Comparison of ENCODE assay signal across 9 cellular contexts in genomic region chr3:9028134-9028533, GRCh38.
A peak's percentile ranks its signal among the peaks of the same experiment; 100 is the strongest.
DNase-seq lines count a peak whose midpoint lies in the region; ATAC-seq and TF ChIP-seq lines count a peak whose summit lies in the region.
"Had no signal": no experiment of that assay in that cellular context is flagged by ENCODE, and none has a peak within 500 bp of the region (broad histone marks: within the 10 kb centered on the region; RNA-seq: fewer than 3 reads in every experiment).

No MANE protein-coding gene starts in this region.

- H3K27ac ChIP-seq in colonic mucosa: no peak overlapping the region
- H3K27ac ChIP-seq in transverse colon: peak overlapping the region in 1 of 4 donors; percentile 14
- H3K27ac ChIP-seq in neuronal stem cell (replicated peaks; ENCODE audit: low read length): no peak overlapping the region

- no peak overlapping the region for H2AK5ac ChIP-seq in neuronal stem cell (ENCODE audit: low read depth, low read length)

- H4K8ac ChIP-seq in neuronal stem cell (ENCODE audit: low read depth, low read length): no peak overlapping the region

- H3K27me3 ChIP-seq in colonic mucosa (no peaks in the 10 kb centered on the region), transverse colon (no peaks in the 10 kb centered on the region), neuronal stem cell (ENCODE audit: control insufficient read depth in 3 of 3, insufficient read depth in 3 of 3, low read depth in 1 of 3, low read length in 3 of 3) (no peaks in the 10 kb centered on the region)

- H2BK15ac ChIP-seq in neuronal stem cell (ENCODE audit: low read length): no peak overlapping the region

- no peak overlapping the region for H3K18ac ChIP-seq in neuronal stem cell (ENCODE audit: low read length)

- no peak overlapping the region for H2BK120ac ChIP-seq in neuronal stem cell (ENCODE audit: low read depth, low read length)

- no peak overlapping the region for H3K14ac ChIP-seq in neuronal stem cell (ENCODE audit: low read length)

- in situ Hi-C loops in transverse colon (cut with MboI; ENCODE audit: low pct_ligation_motif_present in 1 of 4, low pct_unique_long_range_greater_than_20kb in 1 of 4, low sequenced_read_pairs in 3 of 4): no loop called here
- in situ Hi-C loops in KBM-7 (cut with MboI; ENCODE audit: low pct_unique_long_range_greater_than_20kb, low sequenced_read_pairs): no loop called here

- DNase-seq in NCI-H1694 (lab: John Stamatoyannopoulos, UW): peak; percentile 11
- peak; percentile 83 for DNase-seq in colonic mucosa
- peak; percentile 95 for DNase-seq in medulla oblongata (ENCODE audit: extremely low spot score)
- DNase-seq in transverse colon: peak; percentile 76
- DNase-seq in KBM-7: no peak
- DNase-seq in T-helper 1 cell: no peak
- DNase-seq in neuronal stem cell (ENCODE audit: low spot score): no peak
- DNase-seq: activated CD4-positive, alpha-beta memory T cell treated with anti-CD3 and anti-CD28 coated beads, Interleukin-2, amount 10 ng/mL, durations not matched to agents 7 days and 5 days had no signal

- TF ChIP-seq CTCF in colonic mucosa (IDR thresholded peaks at IDR 0.05) (no peak), transverse colon (IDR thresholded peaks at IDR 0.05) (no peak)

- no peak overlapping the region for H3K4me2 ChIP-seq in neuronal stem cell (ENCODE audit: insufficient read depth, low read length, poor library complexity, severe bottlenecking)

- no peak overlapping the region for H3K4ac ChIP-seq in neuronal stem cell (ENCODE audit: low read length)

- H3K4me3 ChIP-seq in colonic mucosa: no peak overlapping the region
- H3K4me3 ChIP-seq in transverse colon: no peak overlapping the region
- no peak overlapping the region for H3K4me3 ChIP-seq in neuronal stem cell (ENCODE audit: low read length in 2 of 2)

- TF ChIP-seq POLR2A in transverse colon (IDR thresholded peaks at IDR 0.05): no peak

- no peaks in the 10 kb centered on the region for H3K79me1 ChIP-seq in neuronal stem cell (ENCODE audit: low read depth, low read length)

- no peak overlapping the region for H3K9ac ChIP-seq in colonic mucosa (ENCODE audit: low read depth in 2 of 2, low read length in 2 of 2)
- H3K9ac ChIP-seq in neuronal stem cell (ENCODE audit: low read depth, low read length, poor library complexity): no peak overlapping the region

- H3K36me3 ChIP-seq in colonic mucosa: no peaks in the 10 kb centered on the region
- H3K36me3 ChIP-seq in transverse colon: no peaks in the 10 kb centered on the region
- H3K36me3 ChIP-seq in neuronal stem cell (replicated peaks in 1 of 2; ENCODE audit: control insufficient read depth in 2 of 2, insufficient read depth in 2 of 2, low read length in 2 of 2): peaks cover 0 to 92% of the 10 kb centered on the region in 2 donors

- no peaks in the 10 kb centered on the region for H3K9me3 ChIP-seq in colonic mucosa
- H3K9me3 ChIP-seq in transverse colon: no peaks in the 10 kb centered on the region
- no peaks in the 10 kb centered on the region for H3K9me3 ChIP-seq in neuronal stem cell (replicated peaks in 1 of 2; ENCODE audit: control insufficient read depth in 2 of 2, insufficient read depth in 1 of 2, low read depth in 1 of 2, low read length in 2 of 2)

- no peak overlapping the region for H2BK12ac ChIP-seq in neuronal stem cell (ENCODE audit: low read length)

- no peak overlapping the region for H2AFZ ChIP-seq in neuronal stem cell (ENCODE audit: low read length)

- no peak overlapping the region for H2BK5ac ChIP-seq in neuronal stem cell (ENCODE audit: low read length)

- H3K4me1 ChIP-seq in colonic mucosa: no peaks in the 10 kb centered on the region
- H3K4me1 ChIP-seq in transverse colon: peaks cover 0 to 14% (median 8%) of the 10 kb centered on the region in 4 donors
- H3K4me1 ChIP-seq in neuronal stem cell (ENCODE audit: control insufficient read depth in 2 of 2, insufficient read depth in 1 of 2, low read depth in 1 of 2, low read length in 2 of 2): peaks cover 2% of the 10 kb centered on the region in 2 donors

- H3K23ac ChIP-seq in neuronal stem cell (ENCODE audit: low read depth, low read length, poor library complexity): no peak overlapping the region

- 23 to 35% methylated on average over 5 of the region's 5 CpGs for WGBS in transverse colon (ENCODE audit: low coverage in 1 of 2), 2 donors
- no CpG with 5 or more reads among the region's 5 CpGs for WGBS in neuronal stem cell (ENCODE audit: extremely low coverage in 2 of 2, insufficient read length in 2 of 2, insufficient replicate concordance in 1 of 2), 2 donors

- intact Hi-C loops in colonic mucosa (cut with DNase I) (no loop called here), transverse colon (cut with DNase I; ENCODE audit: low total_unique reads) (no loop called here)

- TF ChIP-seq EP300 in transverse colon (IDR thresholded peaks at IDR 0.05; ENCODE audit: low read depth): no peak

- ATAC-seq in HG02840 (IDR thresholded peaks at IDR 0.05; ENCODE audit: low FRiP score, unreplicated experiment): no peak

- H4K91ac ChIP-seq in neuronal stem cell (ENCODE audit: low read depth, low read length, poor library complexity): no peak overlapping the region

Comparison
In these comparisons a context has a peak if more than half of its experiments do, and no peak if none do; other contexts are left out.
1. DNase-seq: peak in NCI-H1694 (single experiment), colonic mucosa (single experiment), medulla oblongata (single experiment) and transverse colon (single experiment); none in KBM-7 (single experiment), T-helper 1 cell (0 of 5) and neuronal stem cell (single experiment).